In the genomic region with DNA sequence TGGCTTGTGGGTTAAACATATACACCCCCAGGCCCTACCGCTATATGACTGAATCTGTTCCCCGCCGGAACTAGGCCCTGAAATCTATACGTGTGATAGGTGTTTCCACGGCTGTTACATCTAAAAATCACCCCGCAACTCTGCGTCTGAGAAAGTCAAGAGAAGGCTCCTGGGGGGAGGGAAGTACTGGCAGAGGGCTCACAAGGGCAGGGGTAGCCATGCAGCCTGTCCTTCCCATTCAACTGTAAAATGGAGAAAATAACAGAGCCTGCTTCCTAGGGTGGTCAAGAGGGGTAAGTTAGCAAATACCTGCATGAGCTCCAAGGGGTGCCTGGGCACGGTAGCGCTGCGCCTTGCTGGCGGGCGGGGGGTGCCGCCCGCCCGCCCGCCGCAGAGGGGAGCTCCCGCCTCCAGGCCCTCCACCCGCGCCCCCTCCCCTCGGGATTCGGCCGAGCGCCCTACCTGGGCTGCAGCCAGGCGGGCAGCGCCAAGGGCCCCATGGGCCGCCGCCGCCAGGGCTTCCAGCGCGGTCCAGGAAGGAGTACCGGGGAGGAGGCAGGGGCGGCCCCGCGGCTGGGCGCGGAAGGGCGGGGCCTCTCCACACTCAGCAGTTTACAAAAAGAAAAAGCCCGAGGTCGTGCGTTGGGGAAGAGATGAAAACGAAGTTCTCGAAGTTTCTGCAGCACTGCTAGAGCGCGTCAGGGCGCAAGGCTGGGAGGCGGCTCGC, we compare ENCODE assay signal across 8 cellular contexts. TPM values are rescaled to one million over a fixed set of nuclear protein-coding genes. Genes with fewer than 3 reads are reported as not detected.
DNase-seq lines count a peak whose midpoint lies in the region; ATAC-seq and TF ChIP-seq lines count a peak whose summit lies in the region.

A gene with protein sequence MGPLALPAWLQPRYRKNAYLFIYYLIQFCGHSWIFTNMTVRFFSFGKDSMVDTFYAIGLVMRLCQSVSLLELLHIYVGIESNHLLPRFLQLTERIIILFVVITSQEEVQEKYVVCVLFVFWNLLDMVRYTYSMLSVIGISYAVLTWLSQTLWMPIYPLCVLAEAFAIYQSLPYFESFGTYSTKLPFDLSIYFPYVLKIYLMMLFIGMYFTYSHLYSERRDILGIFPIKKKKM (minus strand): TSS at position 550 of the 727 bp plus-strand sequence. CDS start 50 bp downstream, at position 500.

- H3K27ac ChIP-seq in OCI-LY7 (ENCODE audit: low read depth, low read length, poor library complexity, severe bottlenecking) (no peak within 1 kb of the TSS), psoas muscle (peak within 1 kb of the TSS; percentile 9), uterus (peak within 1 kb of the TSS; percentile 87 to 88)

- peak; percentile 80 for ATAC-seq in HG02798 (IDR thresholded peaks at IDR 0.05; ENCODE audit: poor library complexity, unreplicated experiment)
- peak; percentile 47 to 85 (median 70) for ATAC-seq in psoas muscle

- POLR2A ChIA-PET in OCI-LY7 (lab: Charles Lee) = no interaction called here

- H3K9me2 ChIP-seq in OCI-LY7 (ENCODE audit: insufficient read depth, low read length) = no peaks in the 10 kb centered on the region

- WGBS in psoas muscle, 3 donors = 8 to 11% (median 9%) methylated on average over 37 to 48 of the region's 48 CpGs

- no peaks in the 10 kb centered on the region for H3K4me1 ChIP-seq in OCI-LY7 (ENCODE audit: insufficient read depth, low read length, poor library complexity, severe bottlenecking)
- no peaks in the 10 kb centered on the region for H3K4me1 ChIP-seq in psoas muscle
- no peaks in the 10 kb centered on the region for H3K4me1 ChIP-seq in uterus

- H4K20me1 ChIP-seq in OCI-LY7 (ENCODE audit: insufficient read depth, low read length) = no peaks in the 10 kb centered on the region

- CTCF ChIA-PET in OCI-LY7 (lab: Charles Lee; ENCODE audit: unreplicated experiment) = no interaction called here

- peak; percentile 3 to 58 (median 49) for DNase-seq in NCI-H1417 (lab: John Stamatoyannopoulos, UW)
- DNase-seq in NCI-H1417 treated with DMSO at 0.1 percent for 48 hours (lab: John Stamatoyannopoulos, UW) = no peak
- DNase-seq in OCI-LY7 (ENCODE audit: low spot score) = no peak
- peak; percentile 66 for DNase-seq in activated naive CD4-positive, alpha-beta T cell treated with anti-CD3 and anti-CD28 coated beads, Interleukin-2, amount 50 U/mL, for 16 hours
- DNase-seq in cardiac septum (ENCODE audit: low spot score) = peak; percentile 82
- DNase-seq in psoas muscle = peak; percentile 41 to 74
- peak; percentile 27 to 61 for DNase-seq in uterus

- BruUV-seq in OCI-LY7 (replicated peaks; lab: Mats Ljungman, UMichigan) = no TSS peak

- H3K79me2 ChIP-seq in OCI-LY7 (ENCODE audit: insufficient read depth, low read depth, low read length) = no peaks in the 10 kb centered on the region

- no peaks in the 10 kb centered on the region for H3K9me3 ChIP-seq in OCI-LY7 (ENCODE audit: low read length)
- H3K9me3 ChIP-seq in psoas muscle = no peaks in the 10 kb centered on the region
- no peaks in the 10 kb centered on the region for H3K9me3 ChIP-seq in uterus

- intact Hi-C loops in OCI-LY7 (cut with micrococcal nuclease; ENCODE audit: unreplicated experiment) = no loop called here
- intact Hi-C loops in cardiac septum (cut with DNase I) = no loop called here
- intact Hi-C loops in psoas muscle (cut with DNase I) = no loop called here
- intact Hi-C loops in uterus (cut with DNase I; ENCODE audit: low total_unique reads) = no loop called here

- no peak for TF ChIP-seq POLR2A in uterus (IDR thresholded peaks at IDR 0.05)

- H3K36me3 ChIP-seq in OCI-LY7 (ENCODE audit: insufficient read depth, low read length) = no peaks in the 10 kb centered on the region
- no peaks in the 10 kb centered on the region for H3K36me3 ChIP-seq in psoas muscle (ENCODE audit: insufficient read depth in 1 of 2, low read depth in 1 of 2)
- no peaks in the 10 kb centered on the region for H3K36me3 ChIP-seq in uterus

- no peaks in the 10 kb centered on the region for H3K27me3 ChIP-seq in psoas muscle (ENCODE audit: insufficient read depth in 3 of 3, low read length in 2 of 3)
- H3K27me3 ChIP-seq in uterus = no peaks in the 10 kb centered on the region

- no peak within 1 kb of the TSS for H3K4me3 ChIP-seq in OCI-LY7 (ENCODE audit: low read depth, low read length, poor library complexity, severe bottlenecking)
- H3K4me3 ChIP-seq in psoas muscle = peak within 1 kb of the TSS; percentile 65
- H3K4me3 ChIP-seq in uterus = peak within 1 kb of the TSS; percentile 47 to 67

- H2AFZ ChIP-seq in OCI-LY7 (ENCODE audit: low read length) = no peak within 1 kb of the TSS

- peak within 1 kb of the TSS; percentile 26; the same call in 1 of the 2 replicates for H3K4me2 ChIP-seq in OCI-LY7 (ENCODE audit: low read length)

- TF ChIP-seq CTCF in OCI-LY7 (conservative IDR thresholded peaks at IDR 0.05; ENCODE audit: low read length) = no peak
- no peak for TF ChIP-seq CTCF in psoas muscle (IDR thresholded peaks at IDR 0.05)
- no peak for TF ChIP-seq CTCF in uterus (IDR thresholded peaks at IDR 0.05)

RNA-seq across cellular contexts. Expression of the gene that starts here (rescaled TPM):
- total RNA-seq in OCI-LY7 (2014; rRNA removed; shearing (Covaris generic)) = not detected in 2 replicates
- total RNA-seq in OCI-LY7 (2022) (not detected in 2 replicates), cardiac septum (0.65 TPM), psoas muscle (under 1 TPM; 0.23 to 0.52 (median 0.38) TPM), uterus (1 to 10 TPM in 2 of 4 donors, under 1 TPM in 2; under 0.01 to 8.7 (median 2.4) TPM)
- under 1 TPM; 0.16 to 0.21 (median 0.16) TPM for polyA plus RNA-seq in psoas muscle

Comparison
In these comparisons a context has a peak if more than half of its experiments do, and no peak if none do; other contexts are left out.
1. DNase-seq: peak in NCI-H1417 (3 of 3), activated naive CD4-positive, alpha-beta T cell treated with anti-CD3 and anti-CD28 coated beads, Interleukin-2, amount 50 U/mL, for 16 hours (single experiment) and uterus (2 of 2); none in NCI-H1417 treated with DMSO at 0.1 percent for 48 hours (single experiment) and OCI-LY7 (single experiment).
2. Peak in DNase-seq in cardiac septum; RNA of the gene not detected or under 1 TPM.
3. Peak in DNase-seq, ATAC-seq, H3K4me3 ChIP-seq and H3K27ac ChIP-seq in psoas muscle; RNA of the gene not detected or under 1 TPM.